ENCODE assay signal across 9 cellular contexts in genomic region chr9:86287013-86287412, GRCh38. TPM values are rescaled to one million over a fixed set of nuclear protein-coding genes. Genes with fewer than 3 reads are reported as not detected.
DNase-seq lines count a peak whose midpoint lies in the region; ATAC-seq and TF ChIP-seq lines count a peak whose summit lies in the region.
"Had no signal": no experiment of that assay in that cellular context is flagged by ENCODE, and none has a peak within 500 bp of the region (broad histone marks: within the 10 kb centered on the region; RNA-seq: fewer than 3 reads in every experiment).

No MANE protein-coding gene starts in this region.

- no peak for TF ChIP-seq POLR2A in testis (IDR thresholded peaks at IDR 0.05)

- H3K9me3 Mint-ChIP-seq in endodermal cell (no peaks in the 10 kb centered on the region), Calu3 (ENCODE audit: low read depth, unreplicated experiment) (no peaks in the 10 kb centered on the region)

- H3K27ac ChIP-seq in left ventricle myocardium inferior (replicated peaks) (no peak overlapping the region), right atrium auricular region (no peak overlapping the region), endodermal cell (ENCODE audit: low read depth, low read length) (peak overlapping the region; percentile 67), testis (peak overlapping the region; percentile 4 to 27)
- H3K27ac ChIP-seq: stomach had no signal

- TF ChIP-seq CTCF in left ventricle myocardium inferior (IDR thresholded peaks at IDR 0.05; ENCODE audit: borderline replicate concordance) (peak; percentile 16), right atrium auricular region (IDR thresholded peaks at IDR 0.05) (no peak), endodermal cell (conservative IDR thresholded peaks at IDR 0.05) (peak; percentile 72), testis (IDR thresholded peaks at IDR 0.05) (peak in 2 of 3 experiments; percentile 14 to 23), Calu3 (IDR thresholded peaks at IDR 0.05; ENCODE audit: unreplicated experiment) (no peak)

- no peaks in the 10 kb centered on the region for H3K27me3 ChIP-seq in left ventricle myocardium inferior (ENCODE audit: low read depth)
- H3K27me3 ChIP-seq in right atrium auricular region: no peaks in the 10 kb centered on the region
- H3K27me3 ChIP-seq in endodermal cell (ENCODE audit: control insufficient read depth, insufficient read depth, low read length, poor library complexity, severe bottlenecking): no peaks in the 10 kb centered on the region
- no peaks in the 10 kb centered on the region for H3K27me3 ChIP-seq in testis
- H3K27me3 ChIP-seq: stomach had no signal

- H3K4me1 Mint-ChIP-seq in endodermal cell (peaks cover 8% of the 10 kb centered on the region), Calu3 (ENCODE audit: low read depth, unreplicated experiment) (peaks cover 11% of the 10 kb centered on the region)

- no peaks in the 10 kb centered on the region for H3K9me3 ChIP-seq in left ventricle myocardium inferior (replicated peaks)
- no peaks in the 10 kb centered on the region for H3K9me3 ChIP-seq in right atrium auricular region
- no peaks in the 10 kb centered on the region for H3K9me3 ChIP-seq in endodermal cell (ENCODE audit: control insufficient read depth, low read length)
- H3K9me3 ChIP-seq in testis: no peaks in the 10 kb centered on the region
- H3K9me3 ChIP-seq: stomach had no signal

- no peak for ATAC-seq in GM18868 (IDR thresholded peaks at IDR 0.05; ENCODE audit: unreplicated experiment)
- no peak for ATAC-seq in HG03025 (IDR thresholded peaks at IDR 0.05; ENCODE audit: low FRiP score, unreplicated experiment)

- intact Hi-C loops in left ventricle myocardium inferior (cut with micrococcal nuclease): no loop called here
- intact Hi-C loops in testis (cut with DNase I; ENCODE audit: low total_unique reads): no loop called here
- intact Hi-C loops in Calu3 (cut with micrococcal nuclease; ENCODE audit: unreplicated experiment): no loop called here

- WGBS in endodermal cell (ENCODE audit: insufficient coverage in 1 of 2, insufficient read length in 1 of 2), 2 experiments: 9 to 29% methylated on average over 3 to 7 of the region's 7 CpGs
- WGBS in testis, 2 donors: 54 to 68% methylated on average over 7 of the region's 7 CpGs

- H3K36me3 ChIP-seq in left ventricle myocardium inferior: peaks cover 3% of the 10 kb centered on the region
- no peaks in the 10 kb centered on the region for H3K36me3 ChIP-seq in right atrium auricular region
- peaks cover 15% of the 10 kb centered on the region for H3K36me3 ChIP-seq in endodermal cell (ENCODE audit: control insufficient read depth, insufficient read depth, low read length)
- H3K36me3 ChIP-seq in testis (ENCODE audit: low read depth, missing control alignments): no peaks in the 10 kb centered on the region

- no peak overlapping the region for H3K9ac ChIP-seq in endodermal cell (ENCODE audit: extremely low read depth, low read length, poor library complexity, severe bottlenecking)

- DNase-seq in left ventricle myocardium inferior (no peak), right atrium auricular region (ENCODE audit: low spot score) (no peak), NCI-H345 (lab: John Stamatoyannopoulos, UW) (peak; percentile 62), endodermal cell (peak; percentile 77), testis (peak; percentile 76), Calu3 (no peak)
- DNase-seq: stomach had no signal

- H3K4me3 ChIP-seq in left ventricle myocardium inferior: no peak overlapping the region
- no peak overlapping the region for H3K4me3 ChIP-seq in right atrium auricular region
- no peak overlapping the region for H3K4me3 ChIP-seq in endodermal cell (ENCODE audit: low read length)
- H3K4me3 ChIP-seq in testis: no peak overlapping the region
- H3K4me3 ChIP-seq: stomach had no signal

- CTCF ChIA-PET in Calu3 (lab: Charles Lee): no interaction called here

- peaks cover 4% of the 10 kb centered on the region for H3K36me3 Mint-ChIP-seq in endodermal cell (ENCODE audit: low read depth)
- peaks cover 22% of the 10 kb centered on the region for H3K36me3 Mint-ChIP-seq in Calu3 (ENCODE audit: insufficient read depth, unreplicated experiment)

- H3K4me3 Mint-ChIP-seq in endodermal cell (no peak overlapping the region), Calu3 (ENCODE audit: low read depth, unreplicated experiment) (no peak overlapping the region)

- no TSS peak for BruUV-seq in Calu3 (replicated peaks; lab: Mats Ljungman, UMichigan)

- H3K4me1 ChIP-seq in left ventricle myocardium inferior (peaks cover 14% of the 10 kb centered on the region), right atrium auricular region (peaks cover 0 to 7% of the 10 kb centered on the region in 2 donors), endodermal cell (ENCODE audit: control insufficient read depth, insufficient read depth, low read length) (peaks cover 4% of the 10 kb centered on the region), testis (no peaks in the 10 kb centered on the region)

- H3K27me3 Mint-ChIP-seq in endodermal cell (ENCODE audit: insufficient read depth): peaks cover 8% of the 10 kb centered on the region
- no peaks in the 10 kb centered on the region for H3K27me3 Mint-ChIP-seq in Calu3 (ENCODE audit: unreplicated experiment)

- H3K27ac Mint-ChIP-seq in endodermal cell (peak overlapping the region; percentile 84), Calu3 (ENCODE audit: unreplicated experiment) (no peak overlapping the region)

RNA-seq across cellular contexts. Expression of gene ISCA1, which starts 4.7 kb away (rescaled TPM):
- total RNA-seq in left ventricle myocardium inferior (78.3 TPM), right atrium auricular region (10 to 100 TPM; 54.8 to 99.9 TPM), endodermal cell (10 to 100 TPM; 29.6 to 33.7 TPM), testis (10 to 100 TPM; 40.9 to 48.3 TPM), Calu3 (2022) (12.5 TPM in 2 replicates)
- 40.6 TPM for polyA plus RNA-seq in endodermal cell (2013, experiment 1 of 2)
- polyA plus RNA-seq in endodermal cell (2013, experiment 2 of 2): 35.8 TPM
- polyA plus RNA-seq in testis (ENCODE audit: insufficient read depth, low read depth, low replicate concordance): 66.2 TPM

RNA-seq across cellular contexts. Expression of gene C9orf153, which starts 27.6 kb away (rescaled TPM):
- total RNA-seq in left ventricle myocardium inferior: 0.38 TPM
- under 1 TPM in 1 of 2 donors, not detected in 1; 0.28 TPM for total RNA-seq in right atrium auricular region
- under 1 TPM; 0.37 to 0.51 TPM for total RNA-seq in endodermal cell
- 0.14 TPM for polyA plus RNA-seq in endodermal cell (2013, experiment 1 of 2)
- polyA plus RNA-seq in endodermal cell (2013, experiment 2 of 2): not detected
- 10 to 100 TPM in 1 of 2 donors, 1 to 10 TPM in 1; 5.0 to 10.2 TPM for total RNA-seq in testis
- polyA plus RNA-seq in testis (ENCODE audit: insufficient read depth, low read depth, low replicate concordance): 24.4 TPM
- total RNA-seq in Calu3 (2022): not detected in 2 replicates
- polyA plus RNA-seq: stomach had no signal

Comparison
In these comparisons a context has a peak if more than half of its experiments do, and no peak if none do; other contexts are left out.
1. CTCF ChIP-seq: peak in left ventricle myocardium inferior (single experiment), endodermal cell (single experiment) and testis (2 of 3); none in right atrium auricular region (0 of 2) and Calu3 (single experiment).
2. DNase-seq: peak in NCI-H345 (single experiment), endodermal cell (single experiment) and testis (single experiment); none in left ventricle myocardium inferior (single experiment), right atrium auricular region (single experiment) and Calu3 (single experiment).
3. H3K27ac ChIP-seq: peak in endodermal cell (single experiment) and testis (2 of 2); none in left ventricle myocardium inferior (single experiment) and right atrium auricular region (0 of 2).